8 cellular contexts compared by ENCODE assay signal in genomic region chr19:46746281-46746965, GRCh38. TPM values are rescaled to one million over a fixed set of nuclear protein-coding genes. Genes with fewer than 3 reads are reported as not detected.
DNase-seq lines count a peak whose midpoint lies in the region; ATAC-seq and TF ChIP-seq lines count a peak whose summit lies in the region.

Gene STRN4 (minus strand): TSS chr19:46746450. CDS start chr19:46746430, 20 bp downstream.

- H3K4me1 Mint-ChIP-seq in CD14-positive monocyte (peaks cover 49% of the 10 kb centered on the region), WTC11 (peaks cover 41% of the 10 kb centered on the region), chondrocyte (ENCODE audit: low read depth) (peaks cover 37% of the 10 kb centered on the region)

- H3K27me3 Mint-ChIP-seq in CD14-positive monocyte (ENCODE audit: low read depth in 3 of 3) (peaks cover 0 to 1% (median 0%) of the 10 kb centered on the region in 3 donors), WTC11 (ENCODE audit: low read depth) (no peaks in the 10 kb centered on the region), chondrocyte (ENCODE audit: low read depth) (no peaks in the 10 kb centered on the region)

- peak; percentile 59 for ATAC-seq in GM19452 (IDR thresholded peaks at IDR 0.05; ENCODE audit: unreplicated experiment)
- peak; percentile 15 for ATAC-seq in WTC11
- no peak for ATAC-seq in GM18858 (IDR thresholded peaks at IDR 0.05; ENCODE audit: unreplicated experiment)

- peak within 1 kb of the TSS; percentile 81 for H3K4me3 ChIP-seq in MG63

- H3K27ac ChIP-seq in layer of hippocampus (ENCODE audit: low read depth, low read length) = peak within 1 kb of the TSS; percentile 75

- H3K9me3 Mint-ChIP-seq in CD14-positive monocyte = no peaks in the 10 kb centered on the region
- no peaks in the 10 kb centered on the region for H3K9me3 Mint-ChIP-seq in WTC11
- no peaks in the 10 kb centered on the region for H3K9me3 Mint-ChIP-seq in chondrocyte (ENCODE audit: low read depth)

- H3K36me3 Mint-ChIP-seq in CD14-positive monocyte (peaks cover 15 to 42% of the 10 kb centered on the region in 2 donors), WTC11 (peaks cover 6% of the 10 kb centered on the region), chondrocyte (ENCODE audit: low read depth) (no peaks in the 10 kb centered on the region)

- H3K27ac Mint-ChIP-seq in CD14-positive monocyte (peak within 1 kb of the TSS; percentile 84 to 96 (median 90)), WTC11 (peak within 1 kb of the TSS; percentile 84), chondrocyte (ENCODE audit: unreplicated experiment) (peak within 1 kb of the TSS; percentile 86)

- TF ChIP-seq CTCF in CD14-positive monocyte (IDR thresholded peaks at IDR 0.05) = no peak
- no peak for TF ChIP-seq CTCF in WTC11 (IDR thresholded peaks at IDR 0.05)
- TF ChIP-seq CTCF in chondrocyte (IDR thresholded peaks at IDR 0.05) = no peak

- no peaks in the 10 kb centered on the region for H3K27me3 ChIP-seq in MG63
- H3K27me3 ChIP-seq in layer of hippocampus (ENCODE audit: control insufficient read depth, insufficient read depth, low read length) = no peaks in the 10 kb centered on the region

- CTCF ChIA-PET in WTC11 (lab: Charles Lee) = interaction anchor here (0.7 to 1.1 kb wide), 3 partner anchors 7 to 20 kb away, joined by 3 to 5 read pairs (median 4); no protein-coding TSS in a partner anchor

- H3K9me3 ChIP-seq in MG63 = no peaks in the 10 kb centered on the region

- intact Hi-C loops in CD14-positive monocyte (cut with micrococcal nuclease) = loop anchor here in 1 of 2 donors (10.0 kb wide), 1 partner anchor 222 kb away; no protein-coding TSS in a partner anchor

- POLR2A ChIA-PET in WTC11 (lab: Charles Lee) = interaction anchor here (1.2 kb wide), 1 partner anchor 9 kb away, joined by 3 read pairs; no protein-coding TSS in a partner anchor

- H3K4me3 Mint-ChIP-seq in CD14-positive monocyte (peak within 1 kb of the TSS; percentile 98 to 99), WTC11 (peak within 1 kb of the TSS; percentile 96), chondrocyte (ENCODE audit: unreplicated experiment) (peak within 1 kb of the TSS; percentile 97)

- peaks cover 39% of the 10 kb centered on the region for H3K36me3 ChIP-seq in MG63

- DNase-seq in CD14-positive monocyte (ENCODE audit: low spot score) (peak; percentile 43), MG63 (peak; percentile 65), WTC11 (ENCODE audit: low spot score) (peak; percentile 54), chondrocyte (ENCODE audit: low spot score) (no peak)
- peak; percentile 60 to 65 for DNase-seq in stimulated activated CD4-positive, alpha-beta T cell treated with anti-CD3 and anti-CD28 coated beads, Interleukin-2, amount 100 ng/mL, for 24 hours

TF ChIP-seq in WTC11, 78 proteins besides CTCF, POLR2A, EP300 and RAD21:
- no peak for TF ChIP-seq STAT6 (CRISPR knock-in tag; conservative IDR thresholded peaks at IDR 0.05; ENCODE audit: low read depth)
- TF ChIP-seq ZNF532 (CRISPR knock-in tag; IDR thresholded peaks at IDR 0.05; ENCODE audit: borderline replicate concordance) = no peak
- TF ChIP-seq ZNF219 (CRISPR knock-in tag; IDR thresholded peaks at IDR 0.05; ENCODE audit: borderline replicate concordance) = no peak
- TF ChIP-seq CBFB (CRISPR knock-in tag; IDR thresholded peaks at IDR 0.05; ENCODE audit: low read depth) = 0 out of 2 replicates have a peak, but pooled peaks have one; percentile 46

RNA-seq across cellular contexts. Expression of gene STRN4, which starts in this region (rescaled TPM):
- 10 to 100 TPM; 37.5 to 48.0 TPM for polyA plus RNA-seq in CD14-positive monocyte
- total RNA-seq in MG63 (2014; rRNA removed; shearing (Covaris generic); ENCODE audit: low replicate concordance) = 55.2 and 81.7 TPM in 2 replicates
- total RNA-seq in WTC11 (2021) (126 to 144 TPM (median 137 TPM) in 3 replicates), chondrocyte (69.8 to 77.3 TPM (median 76.7 TPM) in 3 replicates)
